Comparison of ENCODE assay signal across 8 cellular contexts in genomic region chr21:42974832-42975820, GRCh38. TPM values are rescaled to one million over a fixed set of nuclear protein-coding genes. Genes with fewer than 3 reads are reported as not detected.
DNase-seq lines count a peak whose midpoint lies in the region; ATAC-seq, FAIRE-seq and TF ChIP-seq lines count a peak whose summit lies in the region.

No MANE protein-coding gene starts in this region.

- WGBS in A549 (ENCODE audit: missing lambda C conversion rate): under 1% methylated on average over 19 of the region's 125 CpGs

- TF ChIP-seq CTCF in A549 (IDR thresholded peaks at IDR 0.05) (no peak), chondrocyte (IDR thresholded peaks at IDR 0.05) (no peak)

- peak overlapping the region; percentile 91 for H3K4me2 ChIP-seq in A549

- no peak for TF ChIP-seq EP300 in A549 (IDR thresholded peaks at IDR 0.05)

- TF ChIP-seq POLR2A in A549 (IDR thresholded peaks at IDR 0.05; ENCODE audit: low read length): peak; percentile 28; the same call in 1 of the 2 replicates

- H3K27ac ChIP-seq in A549: peak overlapping the region; percentile 99 to 100

- H3K36me3 Mint-ChIP-seq in chondrocyte (ENCODE audit: low read depth): peaks cover 11% of the 10 kb centered on the region

- intact Hi-C loops in left colon (cut with DNase I, micrococcal nuclease): no loop called here

- H3K9me3 ChIP-seq in A549: no peaks in the 10 kb centered on the region

- DNase-seq in A549 (ENCODE audit: low read depth in 1 of 2, low spot score in 1 of 2) (peak; percentile 35 to 56), NCI-H2171 (lab: John Stamatoyannopoulos, UW) (peak; percentile 54), chondrocyte (ENCODE audit: low spot score) (no peak), left colon (peak; percentile 44 to 76)
- DNase-seq in activated CD4-positive, CD25-positive, alpha-beta regulatory T cell treated with anti-CD3 and anti-CD28 coated beads, Interleukin-2, amount 50 U/mL, for 72 hours: peak; percentile 75
- DNase-seq in stimulated activated CD4-positive, alpha-beta T cell treated with anti-CD3 and anti-CD28 coated beads, Interleukin-2, amount 100 ng/mL, for 24 hours: peak; percentile 74 to 76

- ATAC-seq in A549 (peak; percentile 18 to 47), GM18517 (IDR thresholded peaks at IDR 0.05; ENCODE audit: unreplicated experiment) (peak; percentile 38), HG03025 (IDR thresholded peaks at IDR 0.05; ENCODE audit: low FRiP score, unreplicated experiment) (peak; percentile 34), left colon (peak; percentile 16)

- POLR2A ChIA-PET in A549 (lab: Yijun Ruan, JAX): no interaction called here

- no peak for FAIRE-seq in A549 (lab: Jason Lieb, UNC)

- no peak for TF ChIP-seq RAD21 in A549 (conservative IDR thresholded peaks at IDR 0.05 in 1 of 2, IDR thresholded peaks at IDR 0.05 in 1 of 2)

- H3K4me3 ChIP-seq in A549: peak overlapping the region; percentile 91

- peaks cover 9% of the 10 kb centered on the region for H3K9me3 Mint-ChIP-seq in chondrocyte (ENCODE audit: low read depth)

- peak overlapping the region; percentile 91 for H3K4me3 Mint-ChIP-seq in chondrocyte (ENCODE audit: unreplicated experiment)

- CTCF ChIA-PET in A549 (lab: Yijun Ruan, JAX): no interaction called here

- peak overlapping the region; percentile 98 for H3K27ac Mint-ChIP-seq in chondrocyte (ENCODE audit: unreplicated experiment)

- H3K4me1 Mint-ChIP-seq in chondrocyte (ENCODE audit: low read depth): peaks cover 15% of the 10 kb centered on the region

- H3K27me3 Mint-ChIP-seq in chondrocyte (ENCODE audit: low read depth): no peaks in the 10 kb centered on the region

- peaks cover 14% of the 10 kb centered on the region; the same call in 2 of the 3 replicates for H3K4me1 ChIP-seq in A549

TF ChIP-seq in A549, 52 proteins besides CTCF, POLR2A, EP300 and RAD21:
- TF ChIP-seq SREBF2 (IDR thresholded peaks at IDR 0.05) (no peak), PHF8 (IDR thresholded peaks at IDR 0.05; ENCODE audit: borderline replicate concordance, low read depth) (peak; percentile 28; the same call in 1 of the 2 replicates), JUN (IDR thresholded peaks at IDR 0.05) (peak in 1 of 2 experiments; percentile 37; a peak in 1 of 5 replicates), KDM1A (IDR thresholded peaks at IDR 0.05; ENCODE audit: low read depth) (no peak), MAX (IDR thresholded peaks at IDR 0.05) (peak; percentile 52; the same call in 1 of the 2 replicates)
- TF ChIP-seq, protein P1, sequence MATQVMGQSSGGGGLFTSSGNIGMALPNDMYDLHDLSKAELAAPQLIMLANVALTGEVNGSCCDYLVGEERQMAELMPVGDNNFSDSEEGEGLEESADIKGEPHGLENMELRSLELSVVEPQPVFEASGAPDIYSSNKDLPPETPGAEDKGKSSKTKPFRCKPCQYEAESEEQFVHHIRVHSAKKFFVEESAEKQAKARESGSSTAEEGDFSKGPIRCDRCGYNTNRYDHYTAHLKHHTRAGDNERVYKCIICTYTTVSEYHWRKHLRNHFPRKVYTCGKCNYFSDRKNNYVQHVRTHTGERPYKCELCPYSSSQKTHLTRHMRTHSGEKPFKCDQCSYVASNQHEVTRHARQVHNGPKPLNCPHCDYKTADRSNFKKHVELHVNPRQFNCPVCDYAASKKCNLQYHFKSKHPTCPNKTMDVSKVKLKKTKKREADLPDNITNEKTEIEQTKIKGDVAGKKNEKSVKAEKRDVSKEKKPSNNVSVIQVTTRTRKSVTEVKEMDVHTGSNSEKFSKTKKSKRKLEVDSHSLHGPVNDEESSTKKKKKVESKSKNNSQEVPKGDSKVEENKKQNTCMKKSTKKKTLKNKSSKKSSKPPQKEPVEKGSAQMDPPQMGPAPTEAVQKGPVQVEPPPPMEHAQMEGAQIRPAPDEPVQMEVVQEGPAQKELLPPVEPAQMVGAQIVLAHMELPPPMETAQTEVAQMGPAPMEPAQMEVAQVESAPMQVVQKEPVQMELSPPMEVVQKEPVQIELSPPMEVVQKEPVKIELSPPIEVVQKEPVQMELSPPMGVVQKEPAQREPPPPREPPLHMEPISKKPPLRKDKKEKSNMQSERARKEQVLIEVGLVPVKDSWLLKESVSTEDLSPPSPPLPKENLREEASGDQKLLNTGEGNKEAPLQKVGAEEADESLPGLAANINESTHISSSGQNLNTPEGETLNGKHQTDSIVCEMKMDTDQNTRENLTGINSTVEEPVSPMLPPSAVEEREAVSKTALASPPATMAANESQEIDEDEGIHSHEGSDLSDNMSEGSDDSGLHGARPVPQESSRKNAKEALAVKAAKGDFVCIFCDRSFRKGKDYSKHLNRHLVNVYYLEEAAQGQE (IDR thresholded peaks at IDR 0.05): no peak
- TF ChIP-seq, protein P2, sequence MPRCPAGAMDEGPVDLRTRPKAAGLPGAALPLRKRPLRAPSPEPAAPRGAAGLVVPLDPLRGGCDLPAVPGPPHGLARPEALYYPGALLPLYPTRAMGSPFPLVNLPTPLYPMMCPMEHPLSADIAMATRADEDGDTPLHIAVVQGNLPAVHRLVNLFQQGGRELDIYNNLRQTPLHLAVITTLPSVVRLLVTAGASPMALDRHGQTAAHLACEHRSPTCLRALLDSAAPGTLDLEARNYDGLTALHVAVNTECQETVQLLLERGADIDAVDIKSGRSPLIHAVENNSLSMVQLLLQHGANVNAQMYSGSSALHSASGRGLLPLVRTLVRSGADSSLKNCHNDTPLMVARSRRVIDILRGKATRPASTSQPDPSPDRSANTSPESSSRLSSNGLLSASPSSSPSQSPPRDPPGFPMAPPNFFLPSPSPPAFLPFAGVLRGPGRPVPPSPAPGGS (IDR thresholded peaks at IDR 0.05): 0 out of 3 replicates have a peak, but pooled peaks have one; percentile 34

RNA-seq across cellular contexts. Expression of gene PKNOX1, which starts 0.8 kb away (rescaled TPM):
- 16.3 and 19.6 TPM in 2 replicates for polyA plus RNA-seq in A549 (2011; rRNA removed)
- 14.8 and 18.0 TPM in 2 replicates for polyA plus RNA-seq in A549 (2012; cell fraction: cytosol; rRNA removed)
- polyA plus RNA-seq in A549 (2012; cell fraction: nucleus; rRNA removed): 13.3 and 13.8 TPM in 2 replicates
- polyA plus RNA-seq in A549 (2017; fragmentation: RNase III; extraction: RNeasy Plus Mini Kit Qiagen cat#74134 plus additional on column Dnase treatment): 3.9 to 5.7 TPM (median 4.3 TPM) in 3 replicates
- polyA minus RNA-seq in A549 (2011; rRNA and poly(A)+ RNA removed): 6.9 and 13.2 TPM in 2 replicates
- total RNA-seq in chondrocyte: 12.0 to 12.9 TPM (median 12.0 TPM) in 3 replicates
- total RNA-seq in left colon: 10 to 100 TPM; 12.4 to 15.3 TPM

RNA-seq across cellular contexts. Expression of gene ERVH48-1, which starts 49.7 kb away (rescaled TPM):
- not detected in 2 replicates for polyA plus RNA-seq in A549 (2011; rRNA removed)
- not detected in 2 replicates for polyA plus RNA-seq in A549 (2012; cell fraction: cytosol; rRNA removed)
- not detected in 2 replicates for polyA plus RNA-seq in A549 (2012; cell fraction: nucleus; rRNA removed)
- polyA plus RNA-seq in A549 (2017; fragmentation: RNase III; extraction: RNeasy Plus Mini Kit Qiagen cat#74134 plus additional on column Dnase treatment): not detected in 3 replicates
- not detected in 2 replicates for polyA minus RNA-seq in A549 (2011; rRNA and poly(A)+ RNA removed)
- not detected in 3 replicates for total RNA-seq in chondrocyte
- total RNA-seq in left colon: not detected
